ENCODE assay signal across 25 cellular contexts in genomic region chr3:12655701-12656100, GRCh38. TPM values are rescaled to one million over a fixed set of nuclear protein-coding genes. Genes with fewer than 3 reads are reported as not detected.
DNase-seq lines count a peak whose midpoint lies in the region; ATAC-seq and TF ChIP-seq lines count a peak whose summit lies in the region.
"Had no signal": no experiment of that assay in that cellular context is flagged by ENCODE, and none has a peak within 500 bp of the region (broad histone marks: within the 10 kb centered on the region; RNA-seq: fewer than 3 reads in every experiment).

No MANE protein-coding gene starts in this region.

- H3K4me1 Mint-ChIP-seq in activated naive CD8-positive, alpha-beta T cell treated with anti-CD3 and anti-CD28 coated beads, Interleukin-2, amount 50 U/mL, for 24 hours: peaks cover 61% of the 10 kb centered on the region
- peaks cover 56% of the 10 kb centered on the region for H3K4me1 Mint-ChIP-seq in activated naive CD8-positive, alpha-beta T cell treated with anti-CD3 and anti-CD28 coated beads for 36 hours
- H3K4me1 Mint-ChIP-seq in IgD-negative memory B cell (peaks cover 34 to 45% (median 34%) of the 10 kb centered on the region in 3 donors), memory B cell (peaks cover 46% of the 10 kb centered on the region)
- H3K4me1 Mint-ChIP-seq in stimulated activated naive B cell treated with anti-CD40 and anti-IgM and Interleukin-4, amounts not matched to agents 10 μg/mL and 1 μg/mL and 100 μg/mL, for 72 hours: peaks cover 41 to 65% of the 10 kb centered on the region in 2 donors

- no peaks in the 10 kb centered on the region for H3K36me3 ChIP-seq in uterus
- H3K36me3 ChIP-seq: brain microvascular endothelial cell, pancreas, SJSA1 had no signal

- H3K27ac Mint-ChIP-seq in activated naive CD8-positive, alpha-beta T cell treated with anti-CD3 and anti-CD28 coated beads, Interleukin-2, amount 50 U/mL, for 24 hours: peak overlapping the region; percentile 22
- no peak overlapping the region for H3K27ac Mint-ChIP-seq in activated naive CD8-positive, alpha-beta T cell treated with anti-CD3 and anti-CD28 coated beads for 36 hours
- H3K27ac Mint-ChIP-seq in IgD-negative memory B cell (peak overlapping the region; percentile 11 to 69 (median 25)), memory B cell (peak overlapping the region; percentile 35)
- peak overlapping the region; percentile 7 for H3K27ac Mint-ChIP-seq in stimulated activated naive B cell treated with anti-CD40 and anti-IgM and Interleukin-4, amounts not matched to agents 10 μg/mL and 1 μg/mL and 100 μg/mL, for 72 hours

- no peak for TF ChIP-seq CTCF in uterus (IDR thresholded peaks at IDR 0.05)

- no peak overlapping the region for H3K27ac ChIP-seq in uterus
- H3K27ac ChIP-seq: brain microvascular endothelial cell, pancreas, SJSA1 had no signal

- H3K27me3 ChIP-seq in uterus: no peaks in the 10 kb centered on the region
- H3K27me3 ChIP-seq: brain microvascular endothelial cell, pancreas, SJSA1 had no signal

- H3K9me3 Mint-ChIP-seq in activated naive CD8-positive, alpha-beta T cell treated with anti-CD3 and anti-CD28 coated beads, Interleukin-2, amount 50 U/mL, for 24 hours: no peaks in the 10 kb centered on the region
- H3K9me3 Mint-ChIP-seq in activated naive CD8-positive, alpha-beta T cell treated with anti-CD3 and anti-CD28 coated beads for 36 hours: no peaks in the 10 kb centered on the region
- H3K9me3 Mint-ChIP-seq in IgD-negative memory B cell (no peaks in the 10 kb centered on the region), memory B cell (no peaks in the 10 kb centered on the region)
- H3K9me3 Mint-ChIP-seq in stimulated activated naive B cell treated with anti-CD40 and anti-IgM and Interleukin-4, amounts not matched to agents 10 μg/mL and 1 μg/mL and 100 μg/mL, for 72 hours: no peaks in the 10 kb centered on the region
- H3K9me3 Mint-ChIP-seq: CD4-positive, alpha-beta T cell had no signal

- no peak for TF ChIP-seq POLR2A in uterus (IDR thresholded peaks at IDR 0.05)

- no peak overlapping the region for H3K4me3 Mint-ChIP-seq in activated naive CD8-positive, alpha-beta T cell treated with anti-CD3 and anti-CD28 coated beads, Interleukin-2, amount 50 U/mL, for 24 hours
- H3K4me3 Mint-ChIP-seq in activated naive CD8-positive, alpha-beta T cell treated with anti-CD3 and anti-CD28 coated beads for 36 hours: no peak overlapping the region
- no peak overlapping the region for H3K4me3 Mint-ChIP-seq in IgD-negative memory B cell
- H3K4me3 Mint-ChIP-seq in memory B cell: no peak overlapping the region
- no peak overlapping the region for H3K4me3 Mint-ChIP-seq in stimulated activated naive B cell treated with anti-CD40 and anti-IgM and Interleukin-4, amounts not matched to agents 10 μg/mL and 1 μg/mL and 100 μg/mL, for 72 hours

- no peak for DNase-seq in activated naive CD8-positive, alpha-beta T cell treated with anti-CD3 and anti-CD28 coated beads, Interleukin-2, amount 50 U/mL, for 24 hours
- no peak for DNase-seq in activated naive CD8-positive, alpha-beta T cell treated with anti-CD3 and anti-CD28 coated beads for 36 hours
- no peak for DNase-seq in memory B cell (ENCODE audit: low spot score in 2 of 2)
- DNase-seq in stimulated activated naive B cell treated with anti-CD40 and anti-IgM and Interleukin-4, amounts not matched to agents 10 μg/mL and 1 μg/mL and 100 μg/mL, for 72 hours: no peak
- DNase-seq in EL: no peak
- DNase-seq in uterus: no peak
- DNase-seq: activated CD4-positive, alpha-beta T cell treated with anti-CD3 and anti-CD28 coated beads, Interleukin-2, amount 50 U/mL, for 1 hour; activated naive CD4-positive, alpha-beta T cell treated with Interleukin-2 at 50 U/mL for 16 hours; activated T-cell treated with anti-CD3 and anti-CD28 coated beads, Interleukin-2, amount 50 U/mL, for 48 hours; AML-193; amniotic stem cell; brain microvascular endothelial cell; CD4-positive, alpha-beta T cell; DMS79 treated with DMSO at 0.1 percent for 48 hours; hippocampal formation; mucosa of descending colon; NCI-H1105; NCI-H187 treated with DMSO at 0.1 percent for 48 hours; NCI-H2171; pancreas; stimulated activated CD4-positive, alpha-beta T cell treated with anti-CD3 and anti-CD28 coated beads, Interleukin-1b, Interleukin-23, amount 100 ng/mL, for 48 hours; T-helper 9 cell had no signal

- intact Hi-C loops in uterus (cut with DNase I; ENCODE audit: low total_unique reads): no loop called here

- peaks cover 15% of the 10 kb centered on the region for H3K36me3 Mint-ChIP-seq in activated naive CD8-positive, alpha-beta T cell treated with anti-CD3 and anti-CD28 coated beads, Interleukin-2, amount 50 U/mL, for 24 hours (ENCODE audit: low read depth)
- peaks cover 21% of the 10 kb centered on the region for H3K36me3 Mint-ChIP-seq in activated naive CD8-positive, alpha-beta T cell treated with anti-CD3 and anti-CD28 coated beads for 36 hours
- H3K36me3 Mint-ChIP-seq in IgD-negative memory B cell: peaks cover 6% of the 10 kb centered on the region
- H3K36me3 Mint-ChIP-seq in memory B cell: peaks cover 7% of the 10 kb centered on the region
- peaks cover 10 to 13% of the 10 kb centered on the region in 2 donors for H3K36me3 Mint-ChIP-seq in stimulated activated naive B cell treated with anti-CD40 and anti-IgM and Interleukin-4, amounts not matched to agents 10 μg/mL and 1 μg/mL and 100 μg/mL, for 72 hours

- no peaks in the 10 kb centered on the region for H3K9me3 ChIP-seq in uterus
- H3K9me3 ChIP-seq: mucosa of descending colon, pancreas, SJSA1 had no signal

- no peaks in the 10 kb centered on the region for H3K27me3 Mint-ChIP-seq in activated naive CD8-positive, alpha-beta T cell treated with anti-CD3 and anti-CD28 coated beads, Interleukin-2, amount 50 U/mL, for 24 hours
- H3K27me3 Mint-ChIP-seq in activated naive CD8-positive, alpha-beta T cell treated with anti-CD3 and anti-CD28 coated beads for 36 hours: no peaks in the 10 kb centered on the region
- H3K27me3 Mint-ChIP-seq in IgD-negative memory B cell: no peaks in the 10 kb centered on the region
- no peaks in the 10 kb centered on the region for H3K27me3 Mint-ChIP-seq in memory B cell
- H3K27me3 Mint-ChIP-seq in stimulated activated naive B cell treated with anti-CD40 and anti-IgM and Interleukin-4, amounts not matched to agents 10 μg/mL and 1 μg/mL and 100 μg/mL, for 72 hours: no peaks in the 10 kb centered on the region
- H3K27me3 Mint-ChIP-seq: CD4-positive, alpha-beta T cell had no signal

- peak; percentile 55 for ATAC-seq in activated naive CD8-positive, alpha-beta T cell treated with anti-CD3 and anti-CD28 coated beads, Interleukin-2, amount 50 U/mL, for 24 hours
- no peak for ATAC-seq in memory B cell (ENCODE audit: low read depth)
- peak; percentile 76 to 79 for ATAC-seq in stimulated activated naive B cell treated with anti-CD40 and anti-IgM and Interleukin-4, amounts not matched to agents 10 μg/mL and 1 μg/mL and 100 μg/mL, for 72 hours (replicated peaks)
- ATAC-seq: mucosa of descending colon had no signal

- H3K4me1 ChIP-seq in uterus: peaks cover 0 to 9% of the 10 kb centered on the region in 2 donors

- no peak overlapping the region for H3K4me3 ChIP-seq in uterus
- H3K4me3 ChIP-seq: lung, mucosa of descending colon, pancreas, SJSA1 had no signal

RNA-seq across cellular contexts. Expression of gene RAF1, which starts 8.2 kb away (rescaled TPM):
- 10 to 100 TPM; 79.3 to 79.8 TPM for total RNA-seq in activated naive CD8-positive, alpha-beta T cell treated with anti-CD3 and anti-CD28 coated beads for 36 hours
- polyA plus RNA-seq in IgD-negative memory B cell: 56.0 TPM
- total RNA-seq in uterus: 100 to 1,000 TPM in 2 of 4 donors, 10 to 100 TPM in 2; 74.5 to 123 (median 110) TPM
